Comparison of ENCODE assay signal across 1 cellular context in genomic region chr22:36536717-36537116, GRCh38.
TF ChIP-seq lines count a peak whose summit lies in the region.

No MANE protein-coding gene starts in this region.

TF ChIP-seq in IMR-90, 13 proteins besides CTCF, POLR2A, EP300 and RAD21:
- no peak for TF ChIP-seq FOS (IDR thresholded peaks at IDR 0.05; ENCODE audit: low read depth, low read length)
- TF ChIP-seq MXI1 (IDR thresholded peaks at IDR 0.05; ENCODE audit: borderline replicate concordance, low read depth, low read length): no peak
- TF ChIP-seq NFE2L2 (IDR thresholded peaks at IDR 0.05; ENCODE audit: low read depth, low read length): no peak
- no peak for TF ChIP-seq BHLHE40 (IDR thresholded peaks at IDR 0.05; ENCODE audit: low read depth, low read length)
- TF ChIP-seq RCOR1 (IDR thresholded peaks at IDR 0.05; ENCODE audit: insufficient replicate concordance, low read length): no peak
- no peak for TF ChIP-seq CEBPB (IDR thresholded peaks at IDR 0.05; ENCODE audit: low read depth, low read length)
- no peak for TF ChIP-seq MAFK (IDR thresholded peaks at IDR 0.05; ENCODE audit: low read depth, low read length)
- TF ChIP-seq, protein P1, sequence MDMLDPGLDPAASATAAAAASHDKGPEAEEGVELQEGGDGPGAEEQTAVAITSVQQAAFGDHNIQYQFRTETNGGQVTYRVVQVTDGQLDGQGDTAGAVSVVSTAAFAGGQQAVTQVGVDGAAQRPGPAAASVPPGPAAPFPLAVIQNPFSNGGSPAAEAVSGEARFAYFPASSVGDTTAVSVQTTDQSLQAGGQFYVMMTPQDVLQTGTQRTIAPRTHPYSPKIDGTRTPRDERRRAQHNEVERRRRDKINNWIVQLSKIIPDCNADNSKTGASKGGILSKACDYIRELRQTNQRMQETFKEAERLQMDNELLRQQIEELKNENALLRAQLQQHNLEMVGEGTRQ (IDR thresholded peaks at IDR 0.05; ENCODE audit: low read depth, low read length): no peak
- TF ChIP-seq RFX5 (IDR thresholded peaks at IDR 0.05; ENCODE audit: low read depth, low read length): no peak
- TF ChIP-seq MAZ (IDR thresholded peaks at IDR 0.05; ENCODE audit: borderline replicate concordance, low read depth, low read length): no peak
- TF ChIP-seq CHD1 (IDR thresholded peaks at IDR 0.05; ENCODE audit: low read depth, low read length): no peak
- no peak for TF ChIP-seq SMC3 (IDR thresholded peaks at IDR 0.05; ENCODE audit: low read depth, low read length)
- TF ChIP-seq ELK1 (IDR thresholded peaks at IDR 0.05; ENCODE audit: borderline replicate concordance, low read depth, low read length): no peak
